ENCODE assay signal across 11 cellular contexts in genomic region chr4:47484169-47484568, GRCh38. TPM values are rescaled to one million over a fixed set of nuclear protein-coding genes. Genes with fewer than 3 reads are reported as not detected.
A peak's percentile ranks its signal among the peaks of the same experiment; 100 is the strongest.
DNase-seq lines count a peak whose midpoint lies in the region; ATAC-seq and TF ChIP-seq lines count a peak whose summit lies in the region.
"Had no signal": no experiment of that assay in that cellular context is flagged by ENCODE, and none has a peak within 500 bp of the region (broad histone marks: within the 10 kb centered on the region; RNA-seq: fewer than 3 reads in every experiment).

No MANE protein-coding gene starts in this region.

- DNase-seq in heart left ventricle, result no peak
- no peak for DNase-seq in Right ventricle myocardium inferior (ENCODE audit: missing footprints)
- no peak for DNase-seq in Peyer's patch
- DNase-seq in foreskin keratinocyte, result peak; percentile 92 to 94
- DNase-seq in upper lobe of left lung, result no peak
- DNase-seq in medulla oblongata (ENCODE audit: extremely low spot score), result no peak
- no peak for DNase-seq in dedifferentiated amniotic fluid mesenchymal stem cell (ENCODE audit: extremely low spot score)
- DNase-seq: T1000 had no signal

- intact Hi-C loops in heart left ventricle (cut with DNase I), result loop anchor here in 4 of 10 donors (2.0 to 10.0 kb wide), 3 partner anchors 21 to 431 kb away; partner anchors contain the start of genes NFXL1 (in 3 of the 4) and COMMD8 (in 2 of the 4)
- intact Hi-C loops in Right ventricle myocardium inferior (cut with DNase I), result loop anchor here (2.0 kb wide), 1 partner anchor 21 kb away; the partner anchor contains the start of gene COMMD8

- H3K27ac ChIP-seq in heart left ventricle (peak overlapping the region in 10 of 12 donors; percentile 78 to 94 (median 92)), Peyer's patch (peak overlapping the region in 3 of 4 donors; percentile 75 to 89 (median 79)), foreskin keratinocyte (peak overlapping the region; percentile 85), upper lobe of left lung (peak overlapping the region in 3 of 4 donors; percentile 84 to 93 (median 92))
- H3K27ac ChIP-seq: C4-2B had no signal

- no peak for TF ChIP-seq EP300 in upper lobe of left lung (IDR thresholded peaks at IDR 0.05)

- H3K4me3 ChIP-seq in heart left ventricle (no peak overlapping the region), Peyer's patch (no peak overlapping the region), upper lobe of left lung (no peak overlapping the region)

- peaks cover 0 to 31% (median 12%) of the 10 kb centered on the region in 12 donors for H3K4me1 ChIP-seq in heart left ventricle
- H3K4me1 ChIP-seq in Peyer's patch, result peaks cover 0 to 6% (median 0%) of the 10 kb centered on the region in 4 donors
- H3K4me1 ChIP-seq in foreskin keratinocyte, result peaks cover 41% of the 10 kb centered on the region
- H3K4me1 ChIP-seq in upper lobe of left lung, result peaks cover 5 to 19% (median 13%) of the 10 kb centered on the region in 4 donors

- TF ChIP-seq CTCF in heart left ventricle (IDR thresholded peaks at IDR 0.05) (no peak), Peyer's patch (IDR thresholded peaks at IDR 0.05) (no peak), foreskin keratinocyte (conservative IDR thresholded peaks at IDR 0.05) (no peak), upper lobe of left lung (IDR thresholded peaks at IDR 0.05) (no peak)

- no peak for TF ChIP-seq POLR2A in heart left ventricle (IDR thresholded peaks at IDR 0.05)
- no peak for TF ChIP-seq POLR2A in Peyer's patch (IDR thresholded peaks at IDR 0.05)
- TF ChIP-seq POLR2A in upper lobe of left lung (IDR thresholded peaks at IDR 0.05), result no peak

- H3K27me3 ChIP-seq in heart left ventricle (no peaks in the 10 kb centered on the region), Peyer's patch (no peaks in the 10 kb centered on the region), foreskin keratinocyte (no peaks in the 10 kb centered on the region), upper lobe of left lung (no peaks in the 10 kb centered on the region)
- H3K27me3 ChIP-seq: cardiac muscle cell had no signal

- 70 to 89% (median 73%) methylated on average over 1 to 3 of the region's 3 CpGs for WGBS in heart left ventricle, 4 donors
- WGBS in upper lobe of left lung, 2 donors, result 52 to 56% methylated on average over 3 of the region's 3 CpGs

- ATAC-seq in heart left ventricle (no peak), Right ventricle myocardium inferior (no peak), foreskin keratinocyte (peak; percentile 69), upper lobe of left lung (ENCODE audit: low FRiP score in 2 of 2) (no peak), GM21423 (IDR thresholded peaks at IDR 0.05; ENCODE audit: unreplicated experiment) (no peak)

- H3K36me3 ChIP-seq in heart left ventricle (no peaks in the 10 kb centered on the region), Peyer's patch (no peaks in the 10 kb centered on the region), upper lobe of left lung (no peaks in the 10 kb centered on the region)
- H3K36me3 ChIP-seq: cardiac muscle cell had no signal

- peaks cover 0 to 5% (median 0%) of the 10 kb centered on the region in 12 donors for H3K9me3 ChIP-seq in heart left ventricle
- H3K9me3 ChIP-seq in Peyer's patch, result no peaks in the 10 kb centered on the region
- H3K9me3 ChIP-seq in upper lobe of left lung, result no peaks in the 10 kb centered on the region

RNA-seq across cellular contexts. Expression of gene ATP10D, which starts 0.9 kb away (rescaled TPM):
- 10 to 100 TPM in 2 of 9 donors, 1 to 10 TPM in 7; 5.4 to 22.1 (median 8.1) TPM for total RNA-seq in heart left ventricle
- polyA plus RNA-seq in heart left ventricle, result 1 to 10 TPM; 2.2 to 4.2 TPM
- total RNA-seq in Right ventricle myocardium inferior, result 8.0 TPM
- 10 to 100 TPM in 2 of 4 donors, 1 to 10 TPM in 2; 4.4 to 15.7 (median 10.0) TPM for total RNA-seq in Peyer's patch
- total RNA-seq in foreskin keratinocyte, result 32.4 and 33.0 TPM in 2 replicates
- polyA plus RNA-seq in foreskin keratinocyte, result 8.4 and 10.2 TPM in 2 replicates
- total RNA-seq in upper lobe of left lung, result 10 to 100 TPM; 13.7 to 27.6 (median 22.1) TPM

RNA-seq across cellular contexts. Expression of gene COMMD8, which starts 20.7 kb away (rescaled TPM):
- total RNA-seq in heart left ventricle, result 10 to 100 TPM in 8 of 9 donors, 1 to 10 TPM in 1; 4.6 to 22.3 (median 18.4) TPM
- polyA plus RNA-seq in heart left ventricle, result 10 to 100 TPM; 13.7 to 27.9 TPM
- total RNA-seq in Right ventricle myocardium inferior, result 17.2 TPM
- total RNA-seq in Peyer's patch, result 10 to 100 TPM in 3 of 4 donors, 1 to 10 TPM in 1; 6.0 to 26.1 (median 19.1) TPM
- 33.5 and 37.4 TPM in 2 replicates for total RNA-seq in foreskin keratinocyte
- polyA plus RNA-seq in foreskin keratinocyte, result 27.8 and 28.2 TPM in 2 replicates
- total RNA-seq in upper lobe of left lung, result 10 to 100 TPM in 5 of 6 donors, 1 to 10 TPM in 1; 6.3 to 17.2 (median 15.3) TPM

Comparison
In these comparisons a context has a peak if more than half of its experiments do, and no peak if none do; other contexts are left out.
1. DNase-seq: peak in foreskin keratinocyte (2 of 2); none in heart left ventricle (0 of 5), Right ventricle myocardium inferior (single experiment), Peyer's patch (0 of 3), upper lobe of left lung (0 of 2), medulla oblongata (single experiment) and dedifferentiated amniotic fluid mesenchymal stem cell (single experiment).
2. Peak in every context shown above with its lines, with median percentiles within 50 percentile points of each other: H3K27ac ChIP-seq.